ENCODE assay signal across 21 cellular contexts in the genomic region with DNA sequence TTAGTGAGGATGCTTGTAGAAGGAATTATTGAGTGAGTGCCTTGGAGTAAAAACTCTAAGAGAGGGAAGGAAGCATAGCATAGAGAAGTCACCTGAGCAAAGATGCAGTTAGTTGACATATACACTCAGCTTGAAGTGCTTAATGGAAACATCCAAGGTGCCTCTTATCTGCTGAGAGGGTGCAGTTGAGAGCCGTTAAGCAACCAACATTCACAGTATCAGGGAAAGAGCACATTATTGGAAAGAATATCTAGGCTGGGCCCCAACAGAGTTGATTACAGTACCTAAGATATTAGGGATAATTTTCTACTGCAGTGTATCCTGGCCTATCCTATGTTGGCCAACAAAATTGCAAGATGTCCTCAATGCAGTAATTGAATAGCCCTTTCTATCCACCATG.
DNase-seq lines count a peak whose midpoint lies in the region; ATAC-seq lines count a peak whose summit lies in the region.
"Had no signal": no experiment of that assay in that cellular context is flagged by ENCODE, and none has a peak within 500 bp of the region (broad histone marks: within the 10 kb centered on the region; RNA-seq: fewer than 3 reads in every experiment).

No MANE protein-coding gene starts in this region.

- intact Hi-C loops in Right ventricle myocardium superior (cut with DNase I): no loop called here

- peak; percentile 15 for DNase-seq in DMS53 (lab: John Stamatoyannopoulos, UW)
- no peak for DNase-seq in DMS53 treated with DMSO at 0.1 percent for 48 hours (lab: John Stamatoyannopoulos, UW; ENCODE audit: unreplicated experiment)
- peak; percentile 48 for DNase-seq in DMS79 (lab: John Stamatoyannopoulos, UW)
- DNase-seq in NCI-H187 treated with DMSO at 0.1 percent for 48 hours (lab: John Stamatoyannopoulos, UW): peak; percentile 57
- peak; percentile 86 for DNase-seq in NCI-H2227 (lab: John Stamatoyannopoulos, UW; ENCODE audit: unreplicated experiment)
- DNase-seq in Right ventricle myocardium superior: no peak
- DNase-seq in stimulated activated CD4-positive, alpha-beta T cell treated with anti-CD3 and anti-CD28 coated beads, Interleukin-2, amount 100 ng/mL, for 24 hours: no peak
- DNase-seq: CD8-positive, alpha-beta T cell; DMS 273 treated with DMSO at 0.1 percent for 48 hours; H9; Kasumi-1; NCI-H146; NCI-H2029 treated with DMSO at 0.1 percent for 48 hours; NCI-H226; NCI-H524; NCI-H82; RPMI8226; SHP77 had no signal

- ATAC-seq in Right ventricle myocardium superior (ENCODE audit: poor library complexity) (no peak), HG02798 (IDR thresholded peaks at IDR 0.05; ENCODE audit: poor library complexity, unreplicated experiment) (no peak)
- ATAC-seq: CD8-positive, alpha-beta T cell; GM23338; HepG2 had no signal

Comparison
In these comparisons a context has a peak if more than half of its experiments do, and no peak if none do; other contexts are left out.
1. DNase-seq: peak in DMS53 (single experiment), DMS79 (single experiment), NCI-H187 treated with DMSO at 0.1 percent for 48 hours (single experiment) and NCI-H2227 (single experiment); none in DMS53 treated with DMSO at 0.1 percent for 48 hours (single experiment), Right ventricle myocardium superior (single experiment) and stimulated activated CD4-positive, alpha-beta T cell treated with anti-CD3 and anti-CD28 coated beads, Interleukin-2, amount 100 ng/mL, for 24 hours (0 of 2).